In the genomic region with DNA sequence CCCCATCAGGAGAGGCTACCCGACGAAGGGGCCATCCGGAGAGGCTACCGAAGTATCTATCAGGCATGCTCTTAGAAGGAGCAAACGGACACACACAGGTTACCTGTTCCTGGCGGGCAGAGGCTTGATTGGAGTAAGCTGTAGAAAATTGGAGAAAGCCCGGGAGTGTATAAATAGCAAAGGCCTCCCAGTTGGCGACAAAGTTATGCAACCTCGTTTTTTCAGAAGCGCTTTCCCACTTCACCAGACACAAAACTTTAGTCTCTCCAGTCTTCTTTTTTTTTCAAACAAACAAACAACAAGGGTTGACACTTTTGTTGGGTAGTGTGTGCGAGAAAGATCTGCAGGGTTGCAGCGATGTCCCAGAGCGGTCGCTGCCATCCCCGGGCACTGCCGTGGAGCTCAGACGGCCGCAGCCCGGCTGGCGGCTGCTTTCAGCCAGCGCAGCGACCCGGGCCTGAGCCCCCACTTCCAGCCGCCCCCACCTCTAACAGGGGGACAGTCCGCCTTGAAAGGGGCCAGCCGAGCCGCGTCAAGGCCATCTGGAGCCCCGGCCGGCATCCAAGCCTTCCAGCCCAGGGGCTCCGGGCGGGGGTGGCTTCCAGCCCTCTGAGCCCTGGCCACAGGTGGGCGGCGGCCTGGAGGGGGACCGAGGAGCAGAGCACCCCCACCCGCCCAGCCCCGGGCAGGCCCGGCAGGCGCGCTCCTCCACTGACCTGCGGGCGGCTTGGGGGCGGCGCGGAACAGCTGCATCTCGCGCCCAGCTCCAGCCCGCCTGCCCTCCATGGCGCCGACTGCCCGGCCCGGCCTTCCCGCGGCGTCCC, we compare ENCODE assay signal across 8 cellular contexts. TPM values are rescaled to one million over a fixed set of nuclear protein-coding genes. Genes with fewer than 3 reads are reported as not detected.
DNase-seq lines count a peak whose midpoint lies in the region; ATAC-seq and TF ChIP-seq lines count a peak whose summit lies in the region.

No MANE protein-coding gene starts in this region.

- peaks cover 51% of the 10 kb centered on the region for H3K27me3 ChIP-seq in hepatocyte

- peak overlapping the region; percentile 97 for H3K4me2 ChIP-seq in hepatocyte

- peak overlapping the region; percentile 83 for H3K27ac ChIP-seq in hepatocyte

- H2AFZ ChIP-seq in hepatocyte, result peak overlapping the region; percentile 83

- DNase-seq in EH (ENCODE audit: low read depth), result peak; percentile 8
- peak; percentile 53 for DNase-seq in activated T-cell treated with anti-CD3 and anti-CD28 coated beads, Interleukin-2, amount 50 U/mL, for 24 hours
- DNase-seq in hepatocyte (ENCODE audit: low spot score), result peak; percentile 28
- DNase-seq in skeletal muscle cell (ENCODE audit: low read depth), result no peak
- DNase-seq in DMS114 treated with DMSO at 0.1 percent for 48 hours (lab: John Stamatoyannopoulos, UW; ENCODE audit: unreplicated experiment), result no peak
- DNase-seq in activated CD4-positive, alpha-beta T cell treated with anti-CD3 and anti-CD28 coated beads, Interleukin-2, amount 50 U/mL, for 48 hours, result no peak

- H3K36me3 ChIP-seq in hepatocyte (replicated peaks; ENCODE audit: insufficient read depth, low read depth), result no peaks in the 10 kb centered on the region

- no peaks in the 10 kb centered on the region for H4K20me1 ChIP-seq in hepatocyte (ENCODE audit: insufficient read depth, poor library complexity, severe bottlenecking)

- no peaks in the 10 kb centered on the region for H3K4me1 ChIP-seq in hepatocyte (ENCODE audit: insufficient read depth)

- H3K27ac Mint-ChIP-seq in activated T-cell treated with anti-CD3 and anti-CD28 coated beads, Interleukin-2, amount 50 U/mL, for 24 hours, result no peak overlapping the region

- H3K36me3 Mint-ChIP-seq in activated T-cell treated with anti-CD3 and anti-CD28 coated beads, Interleukin-2, amount 50 U/mL, for 24 hours (ENCODE audit: low read depth), result no peaks in the 10 kb centered on the region

- no peak for TF ChIP-seq CTCF in hepatocyte (IDR thresholded peaks at IDR 0.05; ENCODE audit: poor library complexity)

- no peaks in the 10 kb centered on the region for H3K9me3 ChIP-seq in hepatocyte (ENCODE audit: low read depth)

- H3K9me3 Mint-ChIP-seq in activated T-cell treated with anti-CD3 and anti-CD28 coated beads, Interleukin-2, amount 50 U/mL, for 24 hours, result no peaks in the 10 kb centered on the region

- peaks cover 30% of the 10 kb centered on the region for H3K4me1 Mint-ChIP-seq in activated T-cell treated with anti-CD3 and anti-CD28 coated beads, Interleukin-2, amount 50 U/mL, for 24 hours (ENCODE audit: low read depth)

- H3K79me2 ChIP-seq in hepatocyte, result no peaks in the 10 kb centered on the region

- peak overlapping the region; percentile 50 for H3K4me3 Mint-ChIP-seq in activated T-cell treated with anti-CD3 and anti-CD28 coated beads, Interleukin-2, amount 50 U/mL, for 24 hours

- peak; percentile 49 for ATAC-seq in GM19397 (IDR thresholded peaks at IDR 0.05; ENCODE audit: unreplicated experiment)
- peak; percentile 37 for ATAC-seq in HG03378 (IDR thresholded peaks at IDR 0.05; ENCODE audit: unreplicated experiment)

- no peaks in the 10 kb centered on the region for H3K9me2 ChIP-seq in hepatocyte (replicated peaks; ENCODE audit: insufficient read depth)

- peak overlapping the region; percentile 80 for H3K4me3 ChIP-seq in hepatocyte
- peak overlapping the region; percentile 34 for H3K4me3 ChIP-seq in skeletal muscle cell (ENCODE audit: low read depth, low read length)

- 4% methylated on average over 24 of the region's 55 CpGs for WGBS in hepatocyte (ENCODE audit: low lambda C conversion rate, missing lambda C conversion rate)

- H3K27me3 Mint-ChIP-seq in activated T-cell treated with anti-CD3 and anti-CD28 coated beads, Interleukin-2, amount 50 U/mL, for 24 hours, result peaks cover 64% of the 10 kb centered on the region

RNA-seq across cellular contexts. Expression of a gene that starts 0.6 kb away (rescaled TPM):
- total RNA-seq in hepatocyte, result 12.4 and 16.4 TPM in 2 replicates
- polyA plus RNA-seq in hepatocyte, result 13.6 and 13.9 TPM in 2 replicates

RNA-seq across cellular contexts. Expression of a gene that starts 50.8 kb away (rescaled TPM):
- total RNA-seq in hepatocyte, result 0.63 and 1.2 TPM in 2 replicates
- polyA plus RNA-seq in hepatocyte, result 1.2 and 1.9 TPM in 2 replicates

Comparison
In these comparisons a context has a peak if more than half of its experiments do, and no peak if none do; other contexts are left out.
1. DNase-seq: peak in EH (single experiment), activated T-cell treated with anti-CD3 and anti-CD28 coated beads, Interleukin-2, amount 50 U/mL, for 24 hours (single experiment) and hepatocyte (single experiment); none in skeletal muscle cell (single experiment), DMS114 treated with DMSO at 0.1 percent for 48 hours (single experiment) and activated CD4-positive, alpha-beta T cell treated with anti-CD3 and anti-CD28 coated beads, Interleukin-2, amount 50 U/mL, for 48 hours (0 of 2).